7 cellular contexts compared by ENCODE assay signal in genomic region chr17:70168044-70168978, GRCh38. TPM values are rescaled to one million over a fixed set of nuclear protein-coding genes. Genes with fewer than 3 reads are reported as not detected.
A peak's percentile ranks its signal among the peaks of the same experiment; 100 is the strongest.
DNase-seq lines count a peak whose midpoint lies in the region; ATAC-seq and TF ChIP-seq lines count a peak whose summit lies in the region.

No MANE protein-coding gene starts in this region.

- peak overlapping the region; percentile 46 for H3K4me2 ChIP-seq in HCT116 (ENCODE audit: low read length)

- TF ChIP-seq CTCF in GM12864 (IDR thresholded peaks at IDR 0.05; ENCODE audit: low read depth, low read length, missing control alignments) (peak; percentile 30), HCT116 (IDR thresholded peaks at IDR 0.05 in 2 of 3, conservative IDR thresholded peaks at IDR 0.05 in 1 of 3; ENCODE audit: borderline replicate concordance in 1 of 3, insufficient read depth in 1 of 3, low read depth in 2 of 3, low read length in 2 of 3) (peak in 2 of 3 experiments; percentile 43 to 49; a peak in 3 of 6 replicates), cardiac muscle cell (IDR thresholded peaks at IDR 0.05; ENCODE audit: low read depth, low read length) (peak; percentile 75)

- peak overlapping the region; percentile 56 for H3K4me3 ChIP-seq in GM12864 (ENCODE audit: low read depth, low read length)
- no peak overlapping the region; a peak in 1 of 4 replicates for H3K4me3 ChIP-seq in HCT116 (replicated peaks in 1 of 2; ENCODE audit: low read depth in 1 of 2, low read length in 2 of 2)
- H3K4me3 ChIP-seq in cardiac muscle cell = peak overlapping the region; percentile 48

- H3K9ac ChIP-seq in HCT116 (ENCODE audit: low read length) = no peak overlapping the region

- CTCF ChIA-PET in HCT116 (lab: Charles Lee) = no interaction called here

- RAD21 ChIA-PET in HCT116 (lab: Charles Lee; ENCODE audit: low non-redundant PET in 1 of 2, low total read pairs in 2 of 2, uncharacterized antibody in 2 of 2, unreplicated experiment in 2 of 2) = no interaction called here

- POLR2A ChIA-PET in HCT116 (lab: Charles Lee) = no interaction called here

- ATAC-seq in HCT116 = peak; percentile 56; the same call in 1 of the 2 replicates
- ATAC-seq in activated naive CD4-positive, alpha-beta T cell treated with anti-CD3 and anti-CD28 coated beads, Interleukin-2, amount 50 U/mL, for 72 hours = peak in 1 of 2 donors; percentile 33

- BruUV-seq in HCT116 (replicated peaks; lab: Mats Ljungman, UMichigan) = no TSS peak

- H2AFZ ChIP-seq in HCT116 (ENCODE audit: low read depth, low read length, poor library complexity, severe bottlenecking) = no peak overlapping the region

- H3K27me3 ChIP-seq in HCT116 (ENCODE audit: insufficient read depth, low read length) = no peaks in the 10 kb centered on the region
- peaks cover 47% of the 10 kb centered on the region for H3K27me3 ChIP-seq in cardiac muscle cell

- no peak overlapping the region for H3K27ac Mint-ChIP-seq in activated naive CD4-positive, alpha-beta T cell treated with anti-CD3 and anti-CD28 coated beads, Interleukin-2, amount 50 U/mL, for 72 hours

- TF ChIP-seq POLR2A in HCT116 (IDR thresholded peaks at IDR 0.05; ENCODE audit: borderline replicate concordance, extremely low read depth, insufficient read depth, insufficient read length) = no peak

- H3K4me1 ChIP-seq in HCT116 (ENCODE audit: control insufficient read depth in 1 of 2, insufficient read depth in 2 of 2, low read length in 2 of 2) (no peaks in the 10 kb centered on the region), cardiac muscle cell (ENCODE audit: low read depth) (no peaks in the 10 kb centered on the region)

- H3K27ac ChIP-seq in HCT116 (ENCODE audit: low read depth, low read length) (no peak overlapping the region), cardiac muscle cell (no peak overlapping the region)

- no peaks in the 10 kb centered on the region for H3K9me2 ChIP-seq in HCT116 (ENCODE audit: insufficient read depth)

- DNase-seq in GM12864 (ENCODE audit: low read depth) = no peak
- no peak for DNase-seq in HCT116 (ENCODE audit: low read depth, low spot score)
- DNase-seq in NCI-H2196 (lab: John Stamatoyannopoulos, UW; ENCODE audit: unreplicated experiment) = peak; percentile 51
- DNase-seq in activated naive CD4-positive, alpha-beta T cell treated with anti-CD3 and anti-CD28 coated beads, Interleukin-2, amount 50 U/mL, for 72 hours (ENCODE audit: low spot score in 2 of 2) = peak; percentile 7 to 55
- peak; percentile 66 to 69 for DNase-seq in cardiac muscle cell (ENCODE audit: low read depth in 1 of 2, low spot score in 1 of 2)
- DNase-seq in non-pigmented ciliary epithelial cell (ENCODE audit: low read depth) = peak; percentile 72
- DNase-seq in NK-92 (lab: John Stamatoyannopoulos, UW; ENCODE audit: unreplicated experiment) = no peak

- H3K36me3 ChIP-seq in HCT116 (ENCODE audit: control insufficient read depth in 1 of 2, insufficient read depth in 2 of 2, low read length in 2 of 2) (no peaks in the 10 kb centered on the region), cardiac muscle cell (no peaks in the 10 kb centered on the region)

- H4K20me1 ChIP-seq in HCT116 (ENCODE audit: insufficient read depth) = no peaks in the 10 kb centered on the region

- intact Hi-C loops in HCT116 (cut with micrococcal nuclease) = no loop called here

- H3K36me3 Mint-ChIP-seq in activated naive CD4-positive, alpha-beta T cell treated with anti-CD3 and anti-CD28 coated beads, Interleukin-2, amount 50 U/mL, for 72 hours = peaks cover 5 to 17% of the 10 kb centered on the region in 2 donors

- H3K9me3 ChIP-seq in HCT116 (ENCODE audit: control insufficient read depth in 1 of 2, insufficient read depth in 1 of 2, low read depth in 1 of 2, low read length in 2 of 2) (peaks cover 3 to 14% of the 10 kb centered on the region in 2 experiments; a peak in 2 of 4 replicates), cardiac muscle cell (ENCODE audit: low read depth) (no peaks in the 10 kb centered on the region)

- no peaks in the 10 kb centered on the region for H3K9me3 Mint-ChIP-seq in activated naive CD4-positive, alpha-beta T cell treated with anti-CD3 and anti-CD28 coated beads, Interleukin-2, amount 50 U/mL, for 72 hours

- peak; percentile 15; the same call in 1 of the 2 replicates for TF ChIP-seq RAD21 in HCT116 (IDR thresholded peaks at IDR 0.05; ENCODE audit: low read depth)

- no peaks in the 10 kb centered on the region for H3K79me2 ChIP-seq in HCT116 (ENCODE audit: insufficient read depth, low read length)

TF ChIP-seq in HCT116, 20 proteins besides CTCF, POLR2A, EP300 and RAD21:
- TF ChIP-seq ZBTB33 (IDR thresholded peaks at IDR 0.05; ENCODE audit: extremely low read depth, insufficient replicate concordance, low read length) = no peak
- TF ChIP-seq, protein P1, sequence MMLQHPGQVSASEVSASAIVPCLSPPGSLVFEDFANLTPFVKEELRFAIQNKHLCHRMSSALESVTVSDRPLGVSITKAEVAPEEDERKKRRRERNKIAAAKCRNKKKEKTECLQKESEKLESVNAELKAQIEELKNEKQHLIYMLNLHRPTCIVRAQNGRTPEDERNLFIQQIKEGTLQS (IDR thresholded peaks at IDR 0.05) = no peak
- TF ChIP-seq SRF (IDR thresholded peaks at IDR 0.05; ENCODE audit: low read depth) = no peak
- no peak for TF ChIP-seq EGR1 (IDR thresholded peaks at IDR 0.05; ENCODE audit: low read depth)
- TF ChIP-seq, protein P2, sequence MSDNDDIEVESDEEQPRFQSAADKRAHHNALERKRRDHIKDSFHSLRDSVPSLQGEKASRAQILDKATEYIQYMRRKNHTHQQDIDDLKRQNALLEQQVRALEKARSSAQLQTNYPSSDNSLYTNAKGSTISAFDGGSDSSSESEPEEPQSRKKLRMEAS (IDR thresholded peaks at IDR 0.05) = no peak
- TF ChIP-seq, protein P3, sequence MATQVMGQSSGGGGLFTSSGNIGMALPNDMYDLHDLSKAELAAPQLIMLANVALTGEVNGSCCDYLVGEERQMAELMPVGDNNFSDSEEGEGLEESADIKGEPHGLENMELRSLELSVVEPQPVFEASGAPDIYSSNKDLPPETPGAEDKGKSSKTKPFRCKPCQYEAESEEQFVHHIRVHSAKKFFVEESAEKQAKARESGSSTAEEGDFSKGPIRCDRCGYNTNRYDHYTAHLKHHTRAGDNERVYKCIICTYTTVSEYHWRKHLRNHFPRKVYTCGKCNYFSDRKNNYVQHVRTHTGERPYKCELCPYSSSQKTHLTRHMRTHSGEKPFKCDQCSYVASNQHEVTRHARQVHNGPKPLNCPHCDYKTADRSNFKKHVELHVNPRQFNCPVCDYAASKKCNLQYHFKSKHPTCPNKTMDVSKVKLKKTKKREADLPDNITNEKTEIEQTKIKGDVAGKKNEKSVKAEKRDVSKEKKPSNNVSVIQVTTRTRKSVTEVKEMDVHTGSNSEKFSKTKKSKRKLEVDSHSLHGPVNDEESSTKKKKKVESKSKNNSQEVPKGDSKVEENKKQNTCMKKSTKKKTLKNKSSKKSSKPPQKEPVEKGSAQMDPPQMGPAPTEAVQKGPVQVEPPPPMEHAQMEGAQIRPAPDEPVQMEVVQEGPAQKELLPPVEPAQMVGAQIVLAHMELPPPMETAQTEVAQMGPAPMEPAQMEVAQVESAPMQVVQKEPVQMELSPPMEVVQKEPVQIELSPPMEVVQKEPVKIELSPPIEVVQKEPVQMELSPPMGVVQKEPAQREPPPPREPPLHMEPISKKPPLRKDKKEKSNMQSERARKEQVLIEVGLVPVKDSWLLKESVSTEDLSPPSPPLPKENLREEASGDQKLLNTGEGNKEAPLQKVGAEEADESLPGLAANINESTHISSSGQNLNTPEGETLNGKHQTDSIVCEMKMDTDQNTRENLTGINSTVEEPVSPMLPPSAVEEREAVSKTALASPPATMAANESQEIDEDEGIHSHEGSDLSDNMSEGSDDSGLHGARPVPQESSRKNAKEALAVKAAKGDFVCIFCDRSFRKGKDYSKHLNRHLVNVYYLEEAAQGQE (IDR thresholded peaks at IDR 0.05; ENCODE audit: low read depth) = no peak
- TF ChIP-seq SIN3A (IDR thresholded peaks at IDR 0.05; ENCODE audit: low read depth) = no peak
- TF ChIP-seq SP1 (IDR thresholded peaks at IDR 0.05; ENCODE audit: low read depth) = no peak
- no peak for TF ChIP-seq CEBPB (IDR thresholded peaks at IDR 0.05; ENCODE audit: low read depth)
- no peak for TF ChIP-seq ZFX (IDR thresholded peaks at IDR 0.05)
- TF ChIP-seq ELF1 (IDR thresholded peaks at IDR 0.05; ENCODE audit: borderline replicate concordance, low read depth) = no peak
- no peak for TF ChIP-seq POLR2AphosphoS5 (IDR thresholded peaks at IDR 0.05; ENCODE audit: low read depth, low read length)
- TF ChIP-seq YY1 (IDR thresholded peaks at IDR 0.05; ENCODE audit: extremely low read depth, insufficient replicate concordance, low read depth, low read length) = no peak
- no peak for TF ChIP-seq JUND (IDR thresholded peaks at IDR 0.05)
- no peak for TF ChIP-seq CBX3 (IDR thresholded peaks at IDR 0.05; ENCODE audit: low read depth)
- TF ChIP-seq ZNF274 (IDR thresholded peaks at IDR 0.05; ENCODE audit: low read depth, low read length) = no peak
- no peak for TF ChIP-seq TCF7L2 (IDR thresholded peaks at IDR 0.05; ENCODE audit: borderline replicate concordance, extremely low read depth, insufficient read depth, insufficient read length)
- TF ChIP-seq EZH2 (IDR thresholded peaks at IDR 0.05) = no peak
- no peak for TF ChIP-seq EZH2phosphoT487 (IDR thresholded peaks at IDR 0.05; ENCODE audit: borderline replicate concordance)

RNA-seq across cellular contexts. Expression of gene KCNJ2, which starts 1.0 kb away (rescaled TPM):
- total RNA-seq in HCT116 (2021; ENCODE audit: unreplicated experiment) = not detected
- polyA plus RNA-seq in HCT116 (2012) = 0.03 TPM in 1 of 2 replicates, not detected in the other
- total RNA-seq in activated naive CD4-positive, alpha-beta T cell treated with anti-CD3 and anti-CD28 coated beads, Interleukin-2, amount 50 U/mL, for 72 hours = under 1 TPM in 1 of 2 donors, not detected in 1; 0.05 TPM
- 0.14 and 0.66 TPM in 2 replicates for total RNA-seq in cardiac muscle cell
- 0.14 TPM in 1 of 2 replicates, not detected in the other for polyA plus RNA-seq in cardiac muscle cell

Comparison
In these comparisons a context has a peak if more than half of its experiments do, and no peak if none do; other contexts are left out.
1. DNase-seq: peak in NCI-H2196 (single experiment), activated naive CD4-positive, alpha-beta T cell treated with anti-CD3 and anti-CD28 coated beads, Interleukin-2, amount 50 U/mL, for 72 hours (2 of 2), cardiac muscle cell (2 of 2) and non-pigmented ciliary epithelial cell (single experiment); none in GM12864 (single experiment), HCT116 (single experiment) and NK-92 (single experiment).
2. H3K4me3 ChIP-seq: peak in GM12864 (single experiment) and cardiac muscle cell (single experiment); none in HCT116 (0 of 2).
3. Peak in every context shown above with its lines, with median percentiles within 50 percentile points of each other: CTCF ChIP-seq.